13 cellular contexts compared by ENCODE assay signal in the genomic region with DNA sequence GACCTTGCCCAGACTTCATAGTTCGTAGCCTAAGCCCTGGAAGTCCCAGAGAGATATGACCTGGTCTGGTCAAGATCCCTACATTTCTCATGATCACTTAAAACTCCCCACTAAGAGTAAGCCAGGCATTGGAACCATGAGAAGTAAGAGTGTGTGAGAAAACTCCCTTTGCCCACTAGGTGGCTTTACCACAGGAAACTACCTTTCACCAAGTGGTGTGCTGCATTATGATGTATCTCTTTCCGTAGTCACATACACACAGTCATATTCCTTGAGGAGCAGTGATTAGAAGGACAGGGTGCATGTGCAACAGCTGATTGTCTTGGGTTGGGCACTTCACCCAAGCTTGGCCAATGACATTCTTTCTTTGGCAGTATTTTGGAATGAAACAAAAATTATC.
DNase-seq lines count a peak whose midpoint lies in the region; ATAC-seq and TF ChIP-seq lines count a peak whose summit lies in the region.
"Had no signal": no experiment of that assay in that cellular context is flagged by ENCODE, and none has a peak within 500 bp of the region (broad histone marks: within the 10 kb centered on the region; RNA-seq: fewer than 3 reads in every experiment).

No MANE protein-coding gene starts in this region.

- no peaks in the 10 kb centered on the region for H3K9me2 ChIP-seq in DOHH2 (replicated peaks; ENCODE audit: control insufficient read depth, low read length)

- H3K4me2 ChIP-seq in DOHH2 (ENCODE audit: low read length): no peak overlapping the region

- H4K20me1 ChIP-seq in DOHH2 (ENCODE audit: control insufficient read depth, insufficient read depth, low read depth, low read length): no peaks in the 10 kb centered on the region

- H3K27ac ChIP-seq in DOHH2 (ENCODE audit: low read depth, low read length) (no peak overlapping the region), aorta (ENCODE audit: low read depth in 1 of 2, low read length in 2 of 2) (no peak overlapping the region), left lung (no peak overlapping the region)
- H3K27ac ChIP-seq: vagina had no signal

- H3K27me3 Mint-ChIP-seq in nephron progenitor cell (ENCODE audit: low read depth, poor library complexity): no peaks in the 10 kb centered on the region
- H3K27me3 Mint-ChIP-seq: dendritic cell treated with granulocyte-macrophage colony-stimulating factor and Interleukin-4, amounts not matched to agents 40 ng/mL and 50 ng/mL, for 4 days had no signal

- no peak overlapping the region for H3K4me3 Mint-ChIP-seq in nephron progenitor cell
- H3K4me3 Mint-ChIP-seq: activated T-cell treated with anti-CD3 and anti-CD28 coated beads, Interleukin-2, amount 50 U/mL, for 72 hours; dendritic cell treated with granulocyte-macrophage colony-stimulating factor and Interleukin-4, amounts not matched to agents 40 ng/mL and 50 ng/mL, for 4 days had no signal

- H3K27me3 ChIP-seq in DOHH2 (ENCODE audit: control insufficient read depth, low read length) (no peaks in the 10 kb centered on the region), aorta (ENCODE audit: control insufficient read depth in 1 of 2, insufficient read depth in 2 of 2, low read length in 1 of 2) (no peaks in the 10 kb centered on the region), left lung (no peaks in the 10 kb centered on the region)
- H3K27me3 ChIP-seq: vagina had no signal

- intact Hi-C loops in left colon (cut with DNase I, micrococcal nuclease) (no loop called here), aorta (cut with DNase I) (no loop called here), left lung (cut with DNase I) (no loop called here)

- ATAC-seq in left colon (peak; percentile 35), aorta (ENCODE audit: low FRiP score) (no peak), left lung (no peak)
- ATAC-seq: activated T-cell treated with anti-CD3 and anti-CD28 coated beads, Interleukin-2, amount 50 U/mL, for 72 hours had no signal

- H3K27ac Mint-ChIP-seq in nephron progenitor cell: no peak overlapping the region
- H3K27ac Mint-ChIP-seq: activated T-cell treated with anti-CD3 and anti-CD28 coated beads, Interleukin-2, amount 50 U/mL, for 72 hours; dendritic cell treated with granulocyte-macrophage colony-stimulating factor and Interleukin-4, amounts not matched to agents 40 ng/mL and 50 ng/mL, for 4 days had no signal

- H3K79me2 ChIP-seq in DOHH2 (ENCODE audit: control insufficient read depth, low read length): no peaks in the 10 kb centered on the region

- 69 to 77% methylated on average over 2 of the region's 2 CpGs for WGBS in aorta, 2 donors

- no peaks in the 10 kb centered on the region for H3K4me1 Mint-ChIP-seq in nephron progenitor cell

- no peaks in the 10 kb centered on the region for H3K9me3 ChIP-seq in DOHH2 (ENCODE audit: control insufficient read depth, insufficient read depth, low read length)
- peaks cover 1% of the 10 kb centered on the region for H3K9me3 ChIP-seq in aorta (ENCODE audit: control insufficient read depth, low read length)
- H3K9me3 ChIP-seq in left lung: no peaks in the 10 kb centered on the region
- H3K9me3 ChIP-seq: vagina had no signal

- H3K4me3 ChIP-seq in DOHH2 (ENCODE audit: low read length): no peak overlapping the region
- no peak overlapping the region for H3K4me3 ChIP-seq in Jurkat, Clone E6-1 (ENCODE audit: low read length)
- no peak overlapping the region for H3K4me3 ChIP-seq in WI38 (ENCODE audit: low read depth, low read length)
- no peak overlapping the region for H3K4me3 ChIP-seq in aorta (ENCODE audit: low read length in 2 of 2)
- H3K4me3 ChIP-seq in left lung: no peak overlapping the region
- H3K4me3 ChIP-seq: vagina had no signal

- no peaks in the 10 kb centered on the region for H3F3A ChIP-seq in DOHH2 (ENCODE audit: control insufficient read depth, insufficient read depth)

- peaks cover 3% of the 10 kb centered on the region for H3K36me3 Mint-ChIP-seq in nephron progenitor cell (ENCODE audit: low read depth)

- H3K36me3 ChIP-seq in DOHH2 (ENCODE audit: control insufficient read depth, low read length) (no peaks in the 10 kb centered on the region), aorta (ENCODE audit: control insufficient read depth in 1 of 2, insufficient read depth in 2 of 2, low read length in 1 of 2) (no peaks in the 10 kb centered on the region), left lung (no peaks in the 10 kb centered on the region)
- H3K36me3 ChIP-seq: vagina had no signal

- TF ChIP-seq CTCF in DOHH2 (IDR thresholded peaks at IDR 0.05; ENCODE audit: low read depth, low read length, poor library complexity, severe bottlenecking) (peak; percentile 49), WI38 (IDR thresholded peaks at IDR 0.05; ENCODE audit: low read depth, low read length) (0 out of 2 replicates have a peak, but pooled peaks have one; percentile 5), left lung (IDR thresholded peaks at IDR 0.05) (no peak), nephron progenitor cell (IDR thresholded peaks at IDR 0.05) (no peak)

- peak; percentile 40 for DNase-seq in Jurkat, Clone E6-1 (ENCODE audit: low read depth, low spot score)
- DNase-seq in left colon: no peak
- DNase-seq in aorta: no peak
- no peak for DNase-seq in left lung
- DNase-seq in nephron progenitor cell: no peak
- no peak for DNase-seq in NCI-H2107 (lab: John Stamatoyannopoulos, UW)
- DNase-seq: activated T-cell treated with anti-CD3 and anti-CD28 coated beads, Interleukin-2, amount 50 U/mL, for 72 hours; GOT3; nucleus accumbens had no signal

- H3K4me1 ChIP-seq in DOHH2 (ENCODE audit: control insufficient read depth, low read length) (no peaks in the 10 kb centered on the region), aorta (ENCODE audit: control insufficient read depth in 1 of 2, insufficient read depth in 2 of 2, low read length in 2 of 2) (peaks cover 0 to 3% of the 10 kb centered on the region in 2 donors), left lung (no peaks in the 10 kb centered on the region)
- H3K4me1 ChIP-seq: vagina had no signal

- H3K9me3 Mint-ChIP-seq in nephron progenitor cell: peaks cover 14% of the 10 kb centered on the region

Comparison
In these comparisons a context has a peak if more than half of its experiments do, and no peak if none do; other contexts are left out.
1. CTCF ChIP-seq: peak in DOHH2 (single experiment) and WI38 (single experiment); none in left lung (0 of 2) and nephron progenitor cell (single experiment).